1 cellular context compared by ENCODE assay signal in genomic region chr6:32254761-32255211, GRCh38.
TF ChIP-seq lines count a peak whose summit lies in the region.

No MANE protein-coding gene starts in this region.

TF ChIP-seq in endothelial cell of umbilical vein, 7 proteins besides CTCF, POLR2A, EP300 and RAD21:
- TF ChIP-seq MAX (IDR thresholded peaks at IDR 0.05; ENCODE audit: insufficient read depth, insufficient read length), result no peak
- TF ChIP-seq FOS (IDR thresholded peaks at IDR 0.05; ENCODE audit: borderline replicate concordance, insufficient read depth, low read length), result no peak
- no peak for TF ChIP-seq EZH2 (IDR thresholded peaks at IDR 0.05; ENCODE audit: borderline replicate concordance, low read depth, low read length, severe bottlenecking)
- no peak for TF ChIP-seq JUN (IDR thresholded peaks at IDR 0.05; ENCODE audit: borderline replicate concordance, insufficient read depth, insufficient read length, low read depth)
- no peak for TF ChIP-seq GATA2 (IDR thresholded peaks at IDR 0.05; ENCODE audit: insufficient read depth, insufficient read length, low read depth, low read length)
- no peak for TF ChIP-seq POLR2AphosphoS5 (IDR thresholded peaks at IDR 0.05; ENCODE audit: insufficient read depth, low read depth, low read length)
- no peak for TF ChIP-seq MYC (IDR thresholded peaks at IDR 0.05; ENCODE audit: low read depth, low read length)
